8 cellular contexts compared by ENCODE assay signal in genomic region chr1:235073968-235074334, GRCh38. TPM values are rescaled to one million over a fixed set of nuclear protein-coding genes. Genes with fewer than 3 reads are reported as not detected.
A peak's percentile ranks its signal among the peaks of the same experiment; 100 is the strongest.
DNase-seq lines count a peak whose midpoint lies in the region; ATAC-seq and TF ChIP-seq lines count a peak whose summit lies in the region.

No MANE protein-coding gene starts in this region.

- H3K27me3 Mint-ChIP-seq in activated T-cell treated with anti-CD3 and anti-CD28 coated beads, Interleukin-2, amount 50 U/mL, for 72 hours (ENCODE audit: low read depth) = no peaks in the 10 kb centered on the region

- no peak overlapping the region for H2AK5ac ChIP-seq in trophoblast cell (ENCODE audit: low read length)

- no peak overlapping the region for H2BK5ac ChIP-seq in trophoblast cell (ENCODE audit: low read depth, low read length, poor library complexity)

- H3K9ac ChIP-seq in trophoblast cell (ENCODE audit: low read length) = no peak overlapping the region

- no peak overlapping the region for H3K4me2 ChIP-seq in trophoblast cell (ENCODE audit: low read length)

- no peak overlapping the region for H4K91ac ChIP-seq in trophoblast cell (ENCODE audit: low read depth, low read length)

- H3K9me3 ChIP-seq in trophoblast cell (ENCODE audit: insufficient read depth, low read depth, low read length) = no peaks in the 10 kb centered on the region

- no peak for ATAC-seq in activated T-cell treated with anti-CD3 and anti-CD28 coated beads, Interleukin-2, amount 50 U/mL, for 72 hours (replicated peaks in 1 of 2)

- peaks cover 0 to 2% of the 10 kb centered on the region in 2 donors for H3K36me3 Mint-ChIP-seq in activated T-cell treated with anti-CD3 and anti-CD28 coated beads, Interleukin-2, amount 50 U/mL, for 72 hours (ENCODE audit: insufficient read depth in 2 of 2)

- peaks cover 10 to 18% of the 10 kb centered on the region in 2 experiments for H3K4me1 ChIP-seq in trophoblast cell (ENCODE audit: control insufficient read depth in 1 of 2, insufficient read depth in 2 of 2, low read length in 2 of 2)

- H3K4me3 ChIP-seq in GM12875 (ENCODE audit: low read depth, low read length) = peak overlapping the region; percentile 22
- no peak overlapping the region for H3K4me3 ChIP-seq in trophoblast cell (ENCODE audit: low read depth, low read length)

- H3K79me1 ChIP-seq in trophoblast cell (ENCODE audit: low read length) = peaks cover 6% of the 10 kb centered on the region

- H3K4ac ChIP-seq in trophoblast cell (ENCODE audit: low read depth, low read length) = no peak overlapping the region

- no peaks in the 10 kb centered on the region for H3K36me3 ChIP-seq in trophoblast cell (ENCODE audit: control insufficient read depth in 1 of 2, insufficient read depth in 2 of 2, low read length in 2 of 2)

- H3K27me3 ChIP-seq in trophoblast cell (ENCODE audit: insufficient read depth, low read length) = no peaks in the 10 kb centered on the region

- H3K23ac ChIP-seq in trophoblast cell (ENCODE audit: low read length) = no peak overlapping the region

- H3K9me3 Mint-ChIP-seq in activated T-cell treated with anti-CD3 and anti-CD28 coated beads, Interleukin-2, amount 50 U/mL, for 72 hours = no peaks in the 10 kb centered on the region

- H3K4me1 Mint-ChIP-seq in activated T-cell treated with anti-CD3 and anti-CD28 coated beads, Interleukin-2, amount 50 U/mL, for 72 hours (ENCODE audit: low read depth) = peaks cover 11% of the 10 kb centered on the region

- no peak overlapping the region for H4K8ac ChIP-seq in trophoblast cell (ENCODE audit: low read depth, low read length)

- H2BK12ac ChIP-seq in trophoblast cell (ENCODE audit: low read length) = peak overlapping the region; percentile 16

- H3K27ac ChIP-seq in trophoblast cell (ENCODE audit: low read depth, low read length) = no peak overlapping the region

- no peak overlapping the region for H3K27ac Mint-ChIP-seq in activated T-cell treated with anti-CD3 and anti-CD28 coated beads, Interleukin-2, amount 50 U/mL, for 72 hours

- H4K12ac ChIP-seq in trophoblast cell (ENCODE audit: low read depth, low read length) = no peak overlapping the region

- no peaks in the 10 kb centered on the region for H3K79me2 ChIP-seq in trophoblast cell (ENCODE audit: control insufficient read depth, insufficient read depth, low read length, poor library complexity)

- no peak overlapping the region for H2BK120ac ChIP-seq in trophoblast cell (ENCODE audit: insufficient read depth, low read length, poor library complexity)

- WGBS in trophoblast cell (ENCODE audit: extremely low coverage, insufficient coverage, insufficient read length) = no CpG with 5 or more reads among the region's 8 CpGs

- peak; percentile 49 for DNase-seq in NCI-H1105 treated with DMSO at 0.1 percent for 48 hours (lab: John Stamatoyannopoulos, UW)
- DNase-seq in cerebellum (ENCODE audit: low spot score) = peak; percentile 60
- peak; percentile 88 to 90 for DNase-seq in trophoblast cell
- no peak for DNase-seq in GM10266 (ENCODE audit: extremely low spot score)
- no peak for DNase-seq in D341Med (ENCODE audit: low spot score)
- DNase-seq in activated T-cell treated with anti-CD3 and anti-CD28 coated beads, Interleukin-2, amount 50 U/mL, for 72 hours = no peak
- no peak for DNase-seq in dedifferentiated amniotic fluid mesenchymal stem cell (ENCODE audit: extremely low spot score)

- H3K4me3 Mint-ChIP-seq in activated T-cell treated with anti-CD3 and anti-CD28 coated beads, Interleukin-2, amount 50 U/mL, for 72 hours = no peak overlapping the region

- peak overlapping the region; percentile 1 for H3K14ac ChIP-seq in trophoblast cell (ENCODE audit: low read length)

- no peak overlapping the region for H3K18ac ChIP-seq in trophoblast cell (ENCODE audit: low read length)

- no peak overlapping the region for H2AFZ ChIP-seq in trophoblast cell (ENCODE audit: insufficient read depth, low read length, poor library complexity)

- TF ChIP-seq CTCF in GM12875 (IDR thresholded peaks at IDR 0.05; ENCODE audit: borderline replicate concordance, insufficient read depth, low read depth, low read length) (no peak), GM10266 (IDR thresholded peaks at IDR 0.05; ENCODE audit: control insufficient read depth, insufficient read depth, low read depth, missing control alignments) (no peak)

RNA-seq across cellular contexts. Expression of gene TOMM20, which starts 54.7 kb away (rescaled TPM):
- 84.5 TPM for total RNA-seq in cerebellum
- 92.6 and 96.4 TPM in 2 replicates for polyA plus RNA-seq in trophoblast cell (2013)
- 100 to 1,000 TPM; 140 to 154 TPM for total RNA-seq in activated T-cell treated with anti-CD3 and anti-CD28 coated beads, Interleukin-2, amount 50 U/mL, for 72 hours

Comparison
In these comparisons a context has a peak if more than half of its experiments do, and no peak if none do; other contexts are left out.
1. DNase-seq: peak in NCI-H1105 treated with DMSO at 0.1 percent for 48 hours (single experiment), cerebellum (single experiment) and trophoblast cell (2 of 2); none in GM10266 (single experiment), D341Med (single experiment), activated T-cell treated with anti-CD3 and anti-CD28 coated beads, Interleukin-2, amount 50 U/mL, for 72 hours (0 of 2) and dedifferentiated amniotic fluid mesenchymal stem cell (single experiment).